In the genomic region with DNA sequence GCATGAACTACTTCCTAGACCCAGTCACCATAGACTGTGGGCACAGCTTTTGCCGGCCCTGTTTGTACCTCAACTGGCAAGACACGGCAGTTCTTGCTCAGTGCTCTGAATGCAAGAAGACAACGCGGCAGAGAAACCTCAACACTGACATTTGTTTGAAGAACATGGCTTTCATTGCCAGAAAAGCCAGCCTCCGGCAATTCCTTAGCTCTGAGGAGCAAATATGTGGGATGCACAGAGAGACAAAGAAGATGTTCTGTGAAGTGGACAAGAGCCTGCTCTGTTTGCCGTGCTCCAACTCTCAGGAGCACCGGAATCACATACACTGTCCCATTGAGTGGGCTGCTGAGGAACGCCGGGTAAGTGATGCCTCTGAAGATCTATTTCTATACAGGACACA, we compare ENCODE assay signal across 6 cellular contexts. TPM values are rescaled to one million over a fixed set of nuclear protein-coding genes. Genes with fewer than 3 reads are reported as not detected.
"Had no signal": no experiment of that assay in that cellular context is flagged by ENCODE, and none has a peak within 500 bp of the region (broad histone marks: within the 10 kb centered on the region; RNA-seq: fewer than 3 reads in every experiment).

No MANE protein-coding gene starts in this region.

RNA-seq across cellular contexts. Expression of a gene that starts 2.4 kb away (rescaled TPM):
- total RNA-seq: HepG2, HT-29, HT1080, IMR-90, K562 had no signal
- polyA plus RNA-seq: HepG2, IgD-negative memory B cell, IMR-90, K562 had no signal

RNA-seq across cellular contexts. Expression of a gene that starts 28.9 kb away (rescaled TPM):
- total RNA-seq: HepG2, HT-29, HT1080, IMR-90, K562 had no signal
- polyA plus RNA-seq: HepG2, IgD-negative memory B cell, IMR-90, K562 had no signal

RNA-seq across cellular contexts. Expression of a gene that starts 46.9 kb away (rescaled TPM):
- total RNA-seq: HepG2, HT-29, HT1080, IMR-90, K562 had no signal
- polyA plus RNA-seq: HepG2, IgD-negative memory B cell, IMR-90, K562 had no signal

RNA-seq across cellular contexts. Expression of a gene that starts 50.7 kb away (rescaled TPM):
- total RNA-seq: HepG2, HT-29, HT1080, IMR-90, K562 had no signal
- polyA plus RNA-seq: HepG2, IgD-negative memory B cell, IMR-90, K562 had no signal

RNA-seq across cellular contexts. Expression of a gene that starts 58.5 kb away (rescaled TPM):
- total RNA-seq: HepG2, HT-29, HT1080, IMR-90, K562 had no signal
- polyA plus RNA-seq: HepG2, IgD-negative memory B cell, IMR-90, K562 had no signal
